8 cellular contexts compared by ENCODE assay signal in genomic region chr17:51371732-51372151, GRCh38.
DNase-seq lines count a peak whose midpoint lies in the region; ATAC-seq and TF ChIP-seq lines count a peak whose summit lies in the region.

No MANE protein-coding gene starts in this region.

- H3K79me2 ChIP-seq in OCI-LY1 (ENCODE audit: insufficient read depth, low read length) = no peaks in the 10 kb centered on the region

- DNase-seq in DMS53 treated with DMSO at 0.1 percent for 48 hours (lab: John Stamatoyannopoulos, UW; ENCODE audit: unreplicated experiment) = peak; percentile 51
- peak; percentile 9 for DNase-seq in HS-27A (ENCODE audit: low read depth)
- DNase-seq in activated naive CD4-positive, alpha-beta T cell treated with anti-CD3 and anti-CD28 coated beads, Interleukin-2, amount 50 U/mL, for 72 hours (ENCODE audit: low spot score in 2 of 2) = peak in 1 of 2 donors; percentile 4
- DNase-seq in cardiac muscle cell (ENCODE audit: low read depth in 1 of 2, low spot score in 1 of 2) = peak; percentile 45 to 70
- peak; percentile 33 for DNase-seq in renal cortical epithelial cell (ENCODE audit: low read depth)

- H3K9me3 Mint-ChIP-seq in activated naive CD4-positive, alpha-beta T cell treated with anti-CD3 and anti-CD28 coated beads, Interleukin-2, amount 50 U/mL, for 72 hours = no peaks in the 10 kb centered on the region

- H3K4me2 ChIP-seq in OCI-LY1 (ENCODE audit: low read length) = peak overlapping the region; percentile 60

- H3K9me2 ChIP-seq in OCI-LY1 (ENCODE audit: low read depth, low read length) = no peaks in the 10 kb centered on the region

- H3K4me3 ChIP-seq in OCI-LY1 (ENCODE audit: low read depth, low read length, poor library complexity, severe bottlenecking) = peak overlapping the region; percentile 61
- H3K4me3 ChIP-seq in cardiac muscle cell = no peak overlapping the region

- peak overlapping the region in 1 of 2 donors; percentile 76 for H3K27ac Mint-ChIP-seq in activated naive CD4-positive, alpha-beta T cell treated with anti-CD3 and anti-CD28 coated beads, Interleukin-2, amount 50 U/mL, for 72 hours

- ATAC-seq in activated naive CD4-positive, alpha-beta T cell treated with anti-CD3 and anti-CD28 coated beads, Interleukin-2, amount 50 U/mL, for 72 hours = peak; percentile 41 to 87
- ATAC-seq in GM21423 (IDR thresholded peaks at IDR 0.05; ENCODE audit: unreplicated experiment) (no peak), GM21576 (IDR thresholded peaks at IDR 0.05; ENCODE audit: unreplicated experiment) (no peak)

- H3K9ac ChIP-seq in OCI-LY1 (ENCODE audit: low read length) = peak overlapping the region; percentile 35

- H4K20me1 ChIP-seq in OCI-LY1 (ENCODE audit: insufficient read depth, low read length) = no peaks in the 10 kb centered on the region

- H2AFZ ChIP-seq in OCI-LY1 (ENCODE audit: low read length) = peak overlapping the region; percentile 76; the same call in 1 of the 2 replicates

- peaks cover 9% of the 10 kb centered on the region for H3K4me1 ChIP-seq in OCI-LY1 (ENCODE audit: insufficient read depth, low read length, severe bottlenecking)
- H3K4me1 ChIP-seq in cardiac muscle cell (ENCODE audit: low read depth) = no peaks in the 10 kb centered on the region

- peak; percentile 77 for TF ChIP-seq CTCF in OCI-LY1 (IDR thresholded peaks at IDR 0.05; ENCODE audit: low read length)
- peak; percentile 66 for TF ChIP-seq CTCF in cardiac muscle cell (IDR thresholded peaks at IDR 0.05; ENCODE audit: low read depth, low read length)

- no peaks in the 10 kb centered on the region for H3K36me3 ChIP-seq in OCI-LY1 (ENCODE audit: insufficient read depth, low read length)
- H3K36me3 ChIP-seq in cardiac muscle cell = no peaks in the 10 kb centered on the region

- no peaks in the 10 kb centered on the region for H3F3A ChIP-seq in OCI-LY1 (ENCODE audit: insufficient read depth, low read length)

- H3K27ac ChIP-seq in OCI-LY1 (ENCODE audit: low read depth, low read length, poor library complexity, severe bottlenecking) = no peak overlapping the region
- H3K27ac ChIP-seq in cardiac muscle cell = no peak overlapping the region

- H3K36me3 Mint-ChIP-seq in activated naive CD4-positive, alpha-beta T cell treated with anti-CD3 and anti-CD28 coated beads, Interleukin-2, amount 50 U/mL, for 72 hours = peaks cover 0 to 3% of the 10 kb centered on the region in 2 donors

- H3K9me3 ChIP-seq in OCI-LY1 (ENCODE audit: low read length) (no peaks in the 10 kb centered on the region), cardiac muscle cell (ENCODE audit: low read depth) (no peaks in the 10 kb centered on the region)

- H3K27me3 ChIP-seq in OCI-LY1 (ENCODE audit: insufficient read depth, low read length) (no peaks in the 10 kb centered on the region), cardiac muscle cell (no peaks in the 10 kb centered on the region)

Comparison
In these comparisons a context has a peak if more than half of its experiments do, and no peak if none do; other contexts are left out.
1. ATAC-seq: peak in activated naive CD4-positive, alpha-beta T cell treated with anti-CD3 and anti-CD28 coated beads, Interleukin-2, amount 50 U/mL, for 72 hours (2 of 2); none in GM21423 (single experiment) and GM21576 (single experiment).